In genomic region chr1:1210726-1211540, GRCh38 we compare ENCODE assay signal across 12 cellular contexts. TPM values are rescaled to one million over a fixed set of nuclear protein-coding genes. Genes with fewer than 3 reads are reported as not detected.
DNase-seq lines count a peak whose midpoint lies in the region; ATAC-seq and TF ChIP-seq lines count a peak whose summit lies in the region.
"Had no signal": no experiment of that assay in that cellular context is flagged by ENCODE, and none has a peak within 500 bp of the region (broad histone marks: within the 10 kb centered on the region; RNA-seq: fewer than 3 reads in every experiment).

No MANE protein-coding gene starts in this region.

- no peak for TF ChIP-seq EP300 in SK-N-SH (IDR thresholded peaks at IDR 0.05; ENCODE audit: borderline replicate concordance in 1 of 2, low read depth in 1 of 2, low read length in 1 of 2)

- no peak overlapping the region for H2AFZ ChIP-seq in SK-N-SH (ENCODE audit: low read depth)

- no peak for TF ChIP-seq CTCF in SK-N-SH (IDR thresholded peaks at IDR 0.05)
- no peak for TF ChIP-seq CTCF in lower lobe of right lung (IDR thresholded peaks at IDR 0.05)
- no peak for TF ChIP-seq CTCF in GM13976 (IDR thresholded peaks at IDR 0.05; ENCODE audit: borderline replicate concordance, control extremely low read depth, extremely low read depth, insufficient read depth, missing control alignments)

- CTCF ChIA-PET in SK-N-SH (lab: Yijun Ruan, JAX) = interaction anchor here (1.0 kb wide), 1 partner anchor 217 kb away, joined by 3 read pairs; no protein-coding TSS in a partner anchor

- H3K27me3 ChIP-seq in SK-N-SH (ENCODE audit: insufficient read depth) = peaks cover 7% of the 10 kb centered on the region; the same call in 1 of the 2 replicates
- H3K27me3 ChIP-seq in lower lobe of right lung (ENCODE audit: low read depth) = peaks cover 29% of the 10 kb centered on the region

- H3F3A ChIP-seq in SK-N-SH (replicated peaks; ENCODE audit: insufficient read depth) = no peaks in the 10 kb centered on the region

- no peak overlapping the region for H3K27ac ChIP-seq in SK-N-SH (ENCODE audit: low read depth in 2 of 2, low read length in 1 of 2)
- H3K27ac ChIP-seq in lower lobe of right lung = no peak overlapping the region

- peaks cover 45% of the 10 kb centered on the region for H3K36me3 Mint-ChIP-seq in activated T-cell treated with anti-CD3 and anti-CD28 coated beads, Interleukin-2, amount 50 U/mL, for 24 hours (ENCODE audit: low read depth)
- H3K36me3 Mint-ChIP-seq: naive thymus-derived CD8-positive, alpha-beta T cell had no signal

- H4K20me1 ChIP-seq in SK-N-SH (ENCODE audit: insufficient read depth) = no peaks in the 10 kb centered on the region

- POLR2A ChIA-PET in SK-N-SH (lab: Yijun Ruan, JAX) = no interaction called here

- peaks cover 53% of the 10 kb centered on the region for H3K4me1 Mint-ChIP-seq in activated T-cell treated with anti-CD3 and anti-CD28 coated beads, Interleukin-2, amount 50 U/mL, for 24 hours (ENCODE audit: low read depth)

- H3K9ac ChIP-seq in SK-N-SH = no peak overlapping the region

- H3K4me3 Mint-ChIP-seq in activated T-cell treated with anti-CD3 and anti-CD28 coated beads, Interleukin-2, amount 50 U/mL, for 24 hours = peak overlapping the region; percentile 69

- H3K4me3 ChIP-seq in SK-N-SH (ENCODE audit: low read depth in 2 of 2, low read length in 1 of 2) (no peak overlapping the region), lower lobe of right lung (no peak overlapping the region)
- H3K4me3 ChIP-seq: skin epidermis had no signal

- H3K27me3 Mint-ChIP-seq in activated T-cell treated with anti-CD3 and anti-CD28 coated beads, Interleukin-2, amount 50 U/mL, for 24 hours = no peaks in the 10 kb centered on the region

- no peak for TF ChIP-seq RAD21 in SK-N-SH (IDR thresholded peaks at IDR 0.05; ENCODE audit: low read length)

- in situ Hi-C loops in GM13976 (cut with MboI; ENCODE audit: low sequenced_read_pairs, unreplicated experiment) = no loop called here

- peaks cover 3 to 5% of the 10 kb centered on the region in 2 experiments; a peak in 1 of 4 replicates for H3K4me1 ChIP-seq in SK-N-SH (ENCODE audit: control insufficient read depth in 1 of 2, insufficient read depth in 2 of 2, low read depth in 1 of 2, low read length in 1 of 2)
- H3K4me1 ChIP-seq in lower lobe of right lung = peaks cover 29% of the 10 kb centered on the region

- no peaks in the 10 kb centered on the region for H3K9me3 ChIP-seq in SK-N-SH
- H3K9me3 ChIP-seq in lower lobe of right lung = no peaks in the 10 kb centered on the region

- H3K9me2 ChIP-seq in SK-N-SH = no peaks in the 10 kb centered on the region

- no peak overlapping the region for H3K4me2 ChIP-seq in SK-N-SH

- intact Hi-C loops in lower lobe of right lung (cut with DNase I) = no loop called here

- H3K79me2 ChIP-seq in SK-N-SH (ENCODE audit: insufficient read depth) = no peaks in the 10 kb centered on the region

- H3K9me3 Mint-ChIP-seq in activated T-cell treated with anti-CD3 and anti-CD28 coated beads, Interleukin-2, amount 50 U/mL, for 24 hours = no peaks in the 10 kb centered on the region
- H3K9me3 Mint-ChIP-seq: naive thymus-derived CD8-positive, alpha-beta T cell had no signal

- H3K36me3 ChIP-seq in SK-N-SH (replicated peaks in 1 of 2; ENCODE audit: control insufficient read depth in 1 of 2, insufficient read depth in 2 of 2, low read length in 1 of 2) = no peaks in the 10 kb centered on the region
- H3K36me3 ChIP-seq in lower lobe of right lung = peaks cover 3% of the 10 kb centered on the region

- peak overlapping the region; percentile 44 for H3K27ac Mint-ChIP-seq in activated T-cell treated with anti-CD3 and anti-CD28 coated beads, Interleukin-2, amount 50 U/mL, for 24 hours

- ATAC-seq in SK-N-SH treated with all-trans-retinoic acid at 6 μM for 48 hours (no peak), lower lobe of right lung (no peak), GM21515 (IDR thresholded peaks at IDR 0.05; ENCODE audit: unreplicated experiment) (no peak)
- ATAC-seq: naive thymus-derived CD8-positive, alpha-beta T cell; Panc1 had no signal

- 80% methylated on average over 1 of the region's 31 CpGs for WGBS in SK-N-SH (ENCODE audit: low lambda C conversion rate)

- DNase-seq in SK-N-SH (peak; percentile 32), lower lobe of right lung (peak; percentile 41), GM13976 (ENCODE audit: low spot score) (no peak)
- DNase-seq in activated T-cell treated with anti-CD3 and anti-CD28 coated beads, Interleukin-2, amount 50 U/mL, for 24 hours = no peak
- DNase-seq: activated gamma-delta T cell treated with Interleukin-2 at 50 U/mL for 16 hours, DND-41, islet precursor cell had no signal

TF ChIP-seq in SK-N-SH, 30 proteins besides CTCF, POLR2A, EP300 and RAD21 (continues in another document):
- no peak for TF ChIP-seq ELF1 (IDR thresholded peaks at IDR 0.05)
- no peak for TF ChIP-seq FOXJ3 (CRISPR knock-in tag; IDR thresholded peaks at IDR 0.05)
- TF ChIP-seq ZBTB33 (IDR thresholded peaks at IDR 0.05; ENCODE audit: borderline replicate concordance, low read depth) = no peak
- TF ChIP-seq TEAD4 (IDR thresholded peaks at IDR 0.05; ENCODE audit: borderline replicate concordance, insufficient read depth) = no peak

TF ChIP-seq in SK-N-SH treated with all-trans-retinoic acid at 6 μM for 48 hours, 23 proteins besides CTCF, POLR2A, EP300 and RAD21 (continues in another document):
- no peak for TF ChIP-seq TOX (CRISPR knock-in tag; IDR thresholded peaks at IDR 0.05; ENCODE audit: borderline replicate concordance)
- TF ChIP-seq ZNF8 (CRISPR knock-in tag; IDR thresholded peaks at IDR 0.05) = no peak
- TF ChIP-seq POU6F1 (CRISPR knock-in tag; IDR thresholded peaks at IDR 0.05; ENCODE audit: borderline replicate concordance, low read depth) = no peak
- TF ChIP-seq PPARA (CRISPR knock-in tag; IDR thresholded peaks at IDR 0.05; ENCODE audit: borderline replicate concordance) = no peak
- TF ChIP-seq PATZ1 (CRISPR knock-in tag; IDR thresholded peaks at IDR 0.05; ENCODE audit: borderline replicate concordance) = no peak
- no peak for TF ChIP-seq CSRNP3 (CRISPR knock-in tag; IDR thresholded peaks at IDR 0.05)
- TF ChIP-seq BACH2 (CRISPR knock-in tag; IDR thresholded peaks at IDR 0.05; ENCODE audit: borderline replicate concordance) = no peak

RNA-seq across cellular contexts. Expression of gene TNFRSF4, which starts 3.0 kb away (rescaled TPM):
- polyA plus RNA-seq in SK-N-SH (2012; rRNA removed) = not detected in 2 replicates
- not detected in 2 replicates for polyA plus RNA-seq in SK-N-SH (2012; cell fraction: cytosol; rRNA removed)
- polyA plus RNA-seq in SK-N-SH (2012; cell fraction: nucleus; rRNA removed) = 0.08 and 0.13 TPM in 2 replicates
- 3.0 TPM for total RNA-seq in lower lobe of right lung

RNA-seq across cellular contexts. Expression of gene TNFRSF18, which starts 4.5 kb away (rescaled TPM):
- 0.05 TPM in 1 of 2 replicates, not detected in the other for polyA plus RNA-seq in SK-N-SH (2012; rRNA removed)
- 0.03 and 0.06 TPM in 2 replicates for polyA plus RNA-seq in SK-N-SH (2012; cell fraction: cytosol; rRNA removed)
- polyA plus RNA-seq in SK-N-SH (2012; cell fraction: nucleus; rRNA removed) = 0.41 TPM in 1 of 2 replicates, not detected in the other
- total RNA-seq in lower lobe of right lung = 0.47 TPM

RNA-seq across cellular contexts. Expression of gene SDF4, which starts 20.9 kb away (rescaled TPM):
- 182 and 265 TPM in 2 replicates for polyA plus RNA-seq in SK-N-SH (2012; rRNA removed)
- 160 and 235 TPM in 2 replicates for polyA plus RNA-seq in SK-N-SH (2012; cell fraction: cytosol; rRNA removed)
- 199 and 219 TPM in 2 replicates for polyA plus RNA-seq in SK-N-SH (2012; cell fraction: nucleus; rRNA removed)
- total RNA-seq in lower lobe of right lung = 127 TPM

RNA-seq across cellular contexts. Expression of gene B3GALT6, which starts 21.1 kb away (rescaled TPM):
- 32.0 and 38.8 TPM in 2 replicates for polyA plus RNA-seq in SK-N-SH (2012; rRNA removed)
- polyA plus RNA-seq in SK-N-SH (2012; cell fraction: cytosol; rRNA removed) = 28.3 and 34.5 TPM in 2 replicates
- 18.1 and 18.7 TPM in 2 replicates for polyA plus RNA-seq in SK-N-SH (2012; cell fraction: nucleus; rRNA removed)
- 13.7 TPM for total RNA-seq in lower lobe of right lung

RNA-seq across cellular contexts. Expression of gene C1QTNF12, which starts 35.6 kb away (rescaled TPM):
- polyA plus RNA-seq in SK-N-SH (2012; rRNA removed) = 0.59 TPM in 1 of 2 replicates, not detected in the other
- 0.04 and 0.13 TPM in 2 replicates for polyA plus RNA-seq in SK-N-SH (2012; cell fraction: cytosol; rRNA removed)
- polyA plus RNA-seq in SK-N-SH (2012; cell fraction: nucleus; rRNA removed) = 7.6 and 11.1 TPM in 2 replicates
- 1.2 TPM for total RNA-seq in lower lobe of right lung

Comparison
In these comparisons a context has a peak if more than half of its experiments do, and no peak if none do; other contexts are left out.
1. DNase-seq: peak in SK-N-SH (single experiment) and lower lobe of right lung (single experiment); none in activated T-cell treated with anti-CD3 and anti-CD28 coated beads, Interleukin-2, amount 50 U/mL, for 24 hours (single experiment) and GM13976 (single experiment).